ENCODE assay signal across 1 cellular context in the genomic region with DNA sequence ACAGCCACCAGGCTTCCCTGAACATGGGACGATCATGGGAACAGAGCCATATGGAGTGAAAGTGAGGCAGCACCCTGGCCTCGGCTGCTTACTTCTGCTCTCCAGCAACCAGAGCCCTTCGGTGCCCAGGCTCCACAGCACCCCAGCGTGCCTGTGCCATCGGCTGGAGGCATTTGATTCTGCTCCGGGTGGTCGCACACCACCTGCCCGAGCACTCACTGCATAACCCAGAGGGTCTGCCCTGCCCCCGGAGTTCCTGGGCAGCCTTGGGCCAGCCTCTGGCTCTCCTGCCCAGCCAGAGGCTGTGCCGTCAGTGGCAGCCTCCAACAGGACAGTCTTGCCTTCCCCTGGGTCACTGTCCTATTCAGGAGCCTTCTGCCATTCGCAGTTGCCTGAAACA.
TF ChIP-seq lines count a peak whose summit lies in the region.

No MANE protein-coding gene starts in this region.

TF ChIP-seq in GM12878, 131 proteins besides CTCF, POLR2A, EP300 and RAD21:
- TF ChIP-seq CHD4 (IDR thresholded peaks at IDR 0.05) (no peak), BCL11A (IDR thresholded peaks at IDR 0.05; ENCODE audit: low read depth, low read length) (no peak), POLR2AphosphoS5 (IDR thresholded peaks at IDR 0.05; ENCODE audit: low read length) (peak; percentile 81)
- TF ChIP-seq, protein P1, sequence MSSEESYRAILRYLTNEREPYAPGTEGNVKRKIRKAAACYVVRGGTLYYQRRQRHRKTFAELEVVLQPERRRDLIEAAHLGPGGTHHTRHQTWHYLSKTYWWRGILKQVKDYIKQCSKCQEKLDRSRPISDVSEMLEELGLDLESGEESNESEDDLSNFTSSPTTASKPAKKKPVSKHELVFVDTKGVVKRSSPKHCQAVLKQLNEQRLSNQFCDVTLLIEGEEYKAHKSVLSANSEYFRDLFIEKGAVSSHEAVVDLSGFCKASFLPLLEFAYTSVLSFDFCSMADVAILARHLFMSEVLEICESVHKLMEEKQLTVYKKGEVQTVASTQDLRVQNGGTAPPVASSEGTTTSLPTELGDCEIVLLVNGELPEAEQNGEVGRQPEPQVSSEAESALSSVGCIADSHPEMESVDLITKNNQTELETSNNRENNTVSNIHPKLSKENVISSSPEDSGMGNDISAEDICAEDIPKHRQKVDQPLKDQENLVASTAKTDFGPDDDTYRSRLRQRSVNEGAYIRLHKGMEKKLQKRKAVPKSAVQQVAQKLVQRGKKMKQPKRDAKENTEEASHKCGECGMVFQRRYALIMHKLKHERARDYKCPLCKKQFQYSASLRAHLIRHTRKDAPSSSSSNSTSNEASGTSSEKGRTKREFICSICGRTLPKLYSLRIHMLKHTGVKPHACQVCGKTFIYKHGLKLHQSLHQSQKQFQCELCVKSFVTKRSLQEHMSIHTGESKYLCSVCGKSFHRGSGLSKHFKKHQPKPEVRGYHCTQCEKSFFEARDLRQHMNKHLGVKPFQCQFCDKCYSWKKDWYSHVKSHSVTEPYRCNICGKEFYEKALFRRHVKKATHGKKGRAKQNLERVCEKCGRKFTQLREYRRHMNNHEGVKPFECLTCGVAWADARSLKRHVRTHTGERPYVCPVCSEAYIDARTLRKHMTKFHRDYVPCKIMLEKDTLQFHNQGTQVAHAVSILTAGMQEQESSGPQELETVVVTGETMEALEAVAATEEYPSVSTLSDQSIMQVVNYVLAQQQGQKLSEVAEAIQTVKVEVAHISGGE (CRISPR knock-in tag; IDR thresholded peaks at IDR 0.05): no peak
